In the genomic region with DNA sequence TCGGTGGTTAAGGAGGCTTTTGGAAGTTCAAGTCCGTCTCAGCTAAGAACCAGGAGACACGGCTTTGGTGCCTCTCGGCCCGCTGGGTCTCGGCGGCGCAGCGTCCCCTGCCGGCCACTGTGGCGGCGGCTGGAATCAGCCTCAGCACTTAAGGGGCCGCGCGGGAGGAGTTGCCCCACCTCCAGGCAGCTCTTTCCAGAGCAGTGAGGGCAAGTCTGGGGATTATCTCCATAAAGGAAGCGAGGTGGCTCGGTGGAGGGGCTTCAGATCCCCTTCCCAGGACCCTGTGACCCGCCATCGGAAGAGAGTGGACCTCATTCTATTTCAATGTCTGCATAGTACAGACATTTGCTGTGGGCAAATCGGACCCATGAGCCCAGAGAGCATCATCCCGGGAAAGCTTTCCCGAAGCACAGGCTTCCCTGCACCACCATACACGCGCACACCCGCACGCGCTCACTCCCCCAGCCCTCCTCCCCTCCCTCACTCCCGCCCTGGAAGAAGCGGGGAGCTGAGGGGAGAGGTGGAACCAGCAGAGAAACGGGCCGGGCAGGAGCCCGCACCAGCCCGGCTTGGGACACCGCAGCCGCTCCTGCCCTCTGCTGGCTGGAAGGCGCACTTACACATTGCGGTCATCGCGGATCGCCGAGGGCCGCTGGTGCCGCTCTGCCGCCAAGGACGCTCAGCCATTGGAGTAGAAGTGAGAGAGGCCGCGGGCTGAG, we compare ENCODE assay signal across 1 cellular context.
TF ChIP-seq lines count a peak whose summit lies in the region.

No MANE protein-coding gene starts in this region.

TF ChIP-seq in HepG2, 621 proteins besides CTCF, POLR2A, EP300 and RAD21 (continued from another document and continues in another):
- TF ChIP-seq, protein P1, sequence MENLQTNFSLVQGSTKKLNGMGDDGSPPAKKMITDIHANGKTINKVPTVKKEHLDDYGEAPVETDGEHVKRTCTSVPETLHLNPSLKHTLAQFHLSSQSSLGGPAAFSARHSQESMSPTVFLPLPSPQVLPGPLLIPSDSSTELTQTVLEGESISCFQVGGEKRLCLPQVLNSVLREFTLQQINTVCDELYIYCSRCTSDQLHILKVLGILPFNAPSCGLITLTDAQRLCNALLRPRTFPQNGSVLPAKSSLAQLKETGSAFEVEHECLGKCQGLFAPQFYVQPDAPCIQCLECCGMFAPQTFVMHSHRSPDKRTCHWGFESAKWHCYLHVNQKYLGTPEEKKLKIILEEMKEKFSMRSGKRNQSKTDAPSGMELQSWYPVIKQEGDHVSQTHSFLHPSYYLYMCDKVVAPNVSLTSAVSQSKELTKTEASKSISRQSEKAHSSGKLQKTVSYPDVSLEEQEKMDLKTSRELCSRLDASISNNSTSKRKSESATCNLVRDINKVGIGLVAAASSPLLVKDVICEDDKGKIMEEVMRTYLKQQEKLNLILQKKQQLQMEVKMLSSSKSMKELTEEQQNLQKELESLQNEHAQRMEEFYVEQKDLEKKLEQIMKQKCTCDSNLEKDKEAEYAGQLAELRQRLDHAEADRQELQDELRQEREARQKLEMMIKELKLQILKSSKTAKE (CRISPR knock-in tag; IDR thresholded peaks at IDR 0.05; ENCODE audit: borderline replicate concordance), result 0 out of 2 replicates have a peak, but pooled peaks have one; percentile 12
- TF ChIP-seq SMARCC2 (IDR thresholded peaks at IDR 0.05) (no peak), KDM3A (CRISPR knock-in tag; IDR thresholded peaks at IDR 0.05; ENCODE audit: low read depth) (no peak), BORCS8-MEF2B (CRISPR knock-in tag; IDR thresholded peaks at IDR 0.05) (peak; percentile 12), STAG1 (CRISPR knock-in tag; IDR thresholded peaks at IDR 0.05) (peak; percentile 72), MAFG (CRISPR knock-in tag; IDR thresholded peaks at IDR 0.05) (no peak), NFKBIZ (CRISPR knock-in tag; IDR thresholded peaks at IDR 0.05) (no peak), GATA4 (IDR thresholded peaks at IDR 0.05; ENCODE audit: borderline replicate concordance, low read depth) (no peak), NFKB2 (CRISPR knock-in tag; IDR thresholded peaks at IDR 0.05; ENCODE audit: borderline replicate concordance) (peak; percentile 27; the same call in 1 of the 2 replicates), ZNF710 (CRISPR knock-in tag; IDR thresholded peaks at IDR 0.05; ENCODE audit: borderline replicate concordance) (peak; percentile 50; the same call in 1 of the 2 replicates), TAF15 (IDR thresholded peaks at IDR 0.05; ENCODE audit: low read depth, low read length, poor library complexity, severe bottlenecking) (no peak), SIX1 (CRISPR knock-in tag; IDR thresholded peaks at IDR 0.05; ENCODE audit: borderline replicate concordance) (no peak), TGIF2 (CRISPR knock-in tag; IDR thresholded peaks at IDR 0.05) (no peak), NFE2L2 (IDR thresholded peaks at IDR 0.05; ENCODE audit: low read length) (no peak), YY1 (IDR thresholded peaks at IDR 0.05; ENCODE audit: insufficient read depth, insufficient replicate concordance, low read depth, low read length) (peak; percentile 52), MED8 (CRISPR knock-in tag; IDR thresholded peaks at IDR 0.05; ENCODE audit: insufficient replicate concordance) (no peak), ZBTB14 (CRISPR knock-in tag; IDR thresholded peaks at IDR 0.05) (peak; percentile 45; the same call in 1 of the 2 replicates), MBD4 (IDR thresholded peaks at IDR 0.05; ENCODE audit: borderline replicate concordance, low read length) (no peak), SP4 (CRISPR knock-in tag; IDR thresholded peaks at IDR 0.05) (peak; percentile 69; the same call in 1 of the 2 replicates), MED13 (CRISPR knock-in tag; IDR thresholded peaks at IDR 0.05) (peak; percentile 34; the same call in 1 of the 2 replicates), CERS6 (CRISPR knock-in tag; IDR thresholded peaks at IDR 0.05) (no peak), XRCC5 (optimal IDR thresholded peaks at IDR 0.05; ENCODE audit: low read length) (peak; percentile 79), ZNF326 (CRISPR knock-in tag; IDR thresholded peaks at IDR 0.05; ENCODE audit: borderline replicate concordance) (no peak), ATAD3A (CRISPR knock-in tag; IDR thresholded peaks at IDR 0.05) (no peak), NFE2 (CRISPR knock-in tag; IDR thresholded peaks at IDR 0.05) (no peak), ZNF34 (CRISPR knock-in tag; IDR thresholded peaks at IDR 0.05; ENCODE audit: borderline replicate concordance) (no peak), TCF7 (IDR thresholded peaks at IDR 0.05; ENCODE audit: low read depth) (no peak), RXRB (CRISPR knock-in tag; IDR thresholded peaks at IDR 0.05; ENCODE audit: borderline replicate concordance) (0 out of 2 replicates have a peak, but pooled peaks have one; percentile 28), PHF8 (CRISPR knock-in tag; IDR thresholded peaks at IDR 0.05) (peak; percentile 54; the same call in 1 of the 2 replicates), HOXA9 (CRISPR knock-in tag; IDR thresholded peaks at IDR 0.05; ENCODE audit: borderline replicate concordance) (no peak), ZNF839 (CRISPR knock-in tag; IDR thresholded peaks at IDR 0.05; ENCODE audit: borderline replicate concordance) (0 out of 2 replicates have a peak, but pooled peaks have one; percentile 1), REPIN1 (CRISPR knock-in tag; IDR thresholded peaks at IDR 0.05; ENCODE audit: borderline replicate concordance, low read depth) (peak; percentile 12; the same call in 1 of the 2 replicates), MTF1 (CRISPR knock-in tag; IDR thresholded peaks at IDR 0.05) (no peak), ZFP82 (CRISPR knock-in tag; IDR thresholded peaks at IDR 0.05; ENCODE audit: borderline replicate concordance) (no peak), MLX (CRISPR knock-in tag; IDR thresholded peaks at IDR 0.05) (no peak; the same call in 1 of the 2 replicates), KLF9 (CRISPR knock-in tag; IDR thresholded peaks at IDR 0.05; ENCODE audit: low read depth) (no peak), CBX2 (IDR thresholded peaks at IDR 0.05; ENCODE audit: low read depth, low read length) (no peak), CBX2 (CRISPR knock-in tag; IDR thresholded peaks at IDR 0.05; ENCODE audit: low read depth) (no peak), ZNF720 (CRISPR knock-in tag; IDR thresholded peaks at IDR 0.05) (no peak), RCOR2 (CRISPR knock-in tag; IDR thresholded peaks at IDR 0.05) (0 out of 2 replicates have a peak, but pooled peaks have one; percentile 13), ZFP90 (CRISPR knock-in tag; IDR thresholded peaks at IDR 0.05; ENCODE audit: borderline replicate concordance) (peak; percentile 99), PAX8 (CRISPR knock-in tag; IDR thresholded peaks at IDR 0.05; ENCODE audit: borderline replicate concordance) (no peak), ZBTB7A (CRISPR knock-in tag; IDR thresholded peaks at IDR 0.05) (no peak), POLR2AphosphoS2 (IDR thresholded peaks at IDR 0.05; ENCODE audit: low read depth, low read length) (no peak), RORA (CRISPR knock-in tag; IDR thresholded peaks at IDR 0.05) (no peak), PATZ1 (CRISPR knock-in tag; IDR thresholded peaks at IDR 0.05) (peak; percentile 39), CHD4 (IDR thresholded peaks at IDR 0.05; ENCODE audit: borderline replicate concordance, low read length) (no peak; the same call in 1 of the 2 replicates)
- TF ChIP-seq, protein P2, sequence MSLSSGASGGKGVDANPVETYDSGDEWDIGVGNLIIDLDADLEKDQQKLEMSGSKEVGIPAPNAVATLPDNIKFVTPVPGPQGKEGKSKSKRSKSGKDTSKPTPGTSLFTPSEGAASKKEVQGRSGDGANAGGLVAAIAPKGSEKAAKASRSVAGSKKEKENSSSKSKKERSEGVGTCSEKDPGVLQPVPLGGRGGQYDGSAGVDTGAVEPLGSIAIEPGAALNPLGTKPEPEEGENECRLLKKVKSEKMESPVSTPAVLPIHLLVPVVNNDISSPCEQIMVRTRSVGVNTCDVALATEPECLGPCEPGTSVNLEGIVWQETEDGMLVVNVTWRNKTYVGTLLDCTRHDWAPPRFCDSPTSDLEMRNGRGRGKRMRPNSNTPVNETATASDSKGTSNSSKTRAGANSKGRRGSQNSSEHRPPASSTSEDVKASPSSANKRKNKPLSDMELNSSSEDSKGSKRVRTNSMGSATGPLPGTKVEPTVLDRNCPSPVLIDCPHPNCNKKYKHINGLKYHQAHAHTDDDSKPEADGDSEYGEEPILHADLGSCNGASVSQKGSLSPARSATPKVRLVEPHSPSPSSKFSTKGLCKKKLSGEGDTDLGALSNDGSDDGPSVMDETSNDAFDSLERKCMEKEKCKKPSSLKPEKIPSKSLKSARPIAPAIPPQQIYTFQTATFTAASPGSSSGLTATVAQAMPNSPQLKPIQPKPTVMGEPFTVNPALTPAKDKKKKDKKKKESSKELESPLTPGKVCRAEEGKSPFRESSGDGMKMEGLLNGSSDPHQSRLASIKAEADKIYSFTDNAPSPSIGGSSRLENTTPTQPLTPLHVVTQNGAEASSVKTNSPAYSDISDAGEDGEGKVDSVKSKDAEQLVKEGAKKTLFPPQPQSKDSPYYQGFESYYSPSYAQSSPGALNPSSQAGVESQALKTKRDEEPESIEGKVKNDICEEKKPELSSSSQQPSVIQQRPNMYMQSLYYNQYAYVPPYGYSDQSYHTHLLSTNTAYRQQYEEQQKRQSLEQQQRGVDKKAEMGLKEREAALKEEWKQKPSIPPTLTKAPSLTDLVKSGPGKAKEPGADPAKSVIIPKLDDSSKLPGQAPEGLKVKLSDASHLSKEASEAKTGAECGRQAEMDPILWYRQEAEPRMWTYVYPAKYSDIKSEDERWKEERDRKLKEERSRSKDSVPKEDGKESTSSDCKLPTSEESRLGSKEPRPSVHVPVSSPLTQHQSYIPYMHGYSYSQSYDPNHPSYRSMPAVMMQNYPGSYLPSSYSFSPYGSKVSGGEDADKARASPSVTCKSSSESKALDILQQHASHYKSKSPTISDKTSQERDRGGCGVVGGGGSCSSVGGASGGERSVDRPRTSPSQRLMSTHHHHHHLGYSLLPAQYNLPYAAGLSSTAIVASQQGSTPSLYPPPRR (CRISPR knock-in tag; IDR thresholded peaks at IDR 0.05; ENCODE audit: borderline replicate concordance), result peak; percentile 46
- TF ChIP-seq, protein P3, sequence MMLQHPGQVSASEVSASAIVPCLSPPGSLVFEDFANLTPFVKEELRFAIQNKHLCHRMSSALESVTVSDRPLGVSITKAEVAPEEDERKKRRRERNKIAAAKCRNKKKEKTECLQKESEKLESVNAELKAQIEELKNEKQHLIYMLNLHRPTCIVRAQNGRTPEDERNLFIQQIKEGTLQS (CRISPR knock-in tag; IDR thresholded peaks at IDR 0.05), result 0 out of 2 replicates have a peak, but pooled peaks have one; percentile 51
- TF ChIP-seq, protein P4, sequence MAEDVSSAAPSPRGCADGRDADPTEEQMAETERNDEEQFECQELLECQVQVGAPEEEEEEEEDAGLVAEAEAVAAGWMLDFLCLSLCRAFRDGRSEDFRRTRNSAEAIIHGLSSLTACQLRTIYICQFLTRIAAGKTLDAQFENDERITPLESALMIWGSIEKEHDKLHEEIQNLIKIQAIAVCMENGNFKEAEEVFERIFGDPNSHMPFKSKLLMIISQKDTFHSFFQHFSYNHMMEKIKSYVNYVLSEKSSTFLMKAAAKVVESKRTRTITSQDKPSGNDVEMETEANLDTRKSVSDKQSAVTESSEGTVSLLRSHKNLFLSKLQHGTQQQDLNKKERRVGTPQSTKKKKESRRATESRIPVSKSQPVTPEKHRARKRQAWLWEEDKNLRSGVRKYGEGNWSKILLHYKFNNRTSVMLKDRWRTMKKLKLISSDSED (CRISPR knock-in tag; IDR thresholded peaks at IDR 0.05), result no peak
